In the genomic region with DNA sequence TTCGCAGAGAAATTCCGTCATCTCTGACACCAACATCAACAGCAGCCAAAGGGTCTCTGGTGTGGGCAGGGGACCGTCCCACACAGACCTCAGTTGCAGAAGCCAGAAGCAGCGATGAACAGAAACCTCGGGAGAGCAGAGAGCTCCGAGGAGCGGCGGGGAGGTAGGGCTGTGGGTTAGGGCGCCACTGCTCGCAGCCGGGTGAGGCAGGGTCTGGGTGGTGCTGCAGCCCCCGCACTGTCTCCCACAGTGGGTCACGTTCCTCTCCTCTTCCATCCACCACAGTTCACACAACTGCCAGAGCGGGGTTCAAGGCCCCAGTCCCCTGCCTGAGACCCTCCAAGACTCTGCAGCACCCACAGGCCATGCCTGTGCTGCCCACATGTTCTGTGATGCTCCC, we compare ENCODE assay signal across 21 cellular contexts.
DNase-seq lines count a peak whose midpoint lies in the region; ATAC-seq and TF ChIP-seq lines count a peak whose summit lies in the region.
"Had no signal": no experiment of that assay in that cellular context is flagged by ENCODE, and none has a peak within 500 bp of the region (broad histone marks: within the 10 kb centered on the region; RNA-seq: fewer than 3 reads in every experiment).

No MANE protein-coding gene starts in this region.

- peaks cover 9% of the 10 kb centered on the region for H3K27me3 Mint-ChIP-seq in GM23338 (ENCODE audit: insufficient read depth, low read depth, poor library complexity)

- no peaks in the 10 kb centered on the region for H3K36me3 Mint-ChIP-seq in GM23338 (ENCODE audit: low read depth)
- H3K36me3 Mint-ChIP-seq: CD14-positive monocyte; CD4-positive, alpha-beta memory T cell; CD4-positive, CD25-positive, alpha-beta regulatory T cell; CD8-positive, alpha-beta memory T cell had no signal

- no peaks in the 10 kb centered on the region for H4K20me1 ChIP-seq in BLaER1
- H4K20me1 ChIP-seq in GM23338 (replicated peaks; ENCODE audit: insufficient read depth), result no peaks in the 10 kb centered on the region

- no peaks in the 10 kb centered on the region for H3K9me2 ChIP-seq in GM23338 (ENCODE audit: insufficient read depth)

- H3K9me3 ChIP-seq in BLaER1 (no peaks in the 10 kb centered on the region), tibial nerve (no peaks in the 10 kb centered on the region)
- H3K9me3 ChIP-seq: A549, BE2C had no signal

- H3K4me1 Mint-ChIP-seq in GM23338, result peaks cover 10% of the 10 kb centered on the region
- H3K4me1 Mint-ChIP-seq: CD14-positive monocyte; CD8-positive, alpha-beta memory T cell had no signal

- 0 out of 2 replicates have a peak, but pooled peaks cover 6% of the 10 kb centered on the region for H3K27me3 ChIP-seq in BLaER1
- no peaks in the 10 kb centered on the region for H3K27me3 ChIP-seq in GM23338 (ENCODE audit: insufficient read depth)
- H3K27me3 ChIP-seq in tibial nerve, result peaks cover 0 to 6% of the 10 kb centered on the region in 2 donors
- H3K27me3 ChIP-seq: BE2C had no signal

- DNase-seq in GM23338 (ENCODE audit: low spot score) (no peak), coronary artery (ENCODE audit: low spot score) (no peak), tibial nerve (ENCODE audit: low spot score in 2 of 2) (no peak), DMS79 treated with DMSO at 0.1 percent for 48 hours (lab: John Stamatoyannopoulos, UW) (no peak), germinal center (ENCODE audit: low spot score) (no peak), lower leg skin (ENCODE audit: low spot score in 2 of 2) (no peak)
- DNase-seq: BE2C; C1 segment of cervical spinal cord; CD4-positive, alpha-beta memory T cell; CD4-positive, CD25-positive, alpha-beta regulatory T cell; CD8-positive, alpha-beta memory T cell; COR-L47; DMS 273 treated with DMSO at 0.1 percent for 48 hours; DMS153; DMS53; DMS79; GF-D8 had no signal

- no peak overlapping the region for H3K27ac Mint-ChIP-seq in GM23338
- H3K27ac Mint-ChIP-seq: CD4-positive, alpha-beta memory T cell; CD4-positive, CD25-positive, alpha-beta regulatory T cell; CD8-positive, alpha-beta memory T cell had no signal

- H2AFZ ChIP-seq in GM23338, result no peak overlapping the region

- intact Hi-C loops in lower leg skin (cut with DNase I; ENCODE audit: low total_unique reads), result no loop called here

- no peak overlapping the region for H3K4me3 Mint-ChIP-seq in GM23338
- H3K4me3 Mint-ChIP-seq: CD14-positive monocyte; CD4-positive, CD25-positive, alpha-beta regulatory T cell; CD8-positive, alpha-beta memory T cell had no signal

- TF ChIP-seq POLR2A in tibial nerve (IDR thresholded peaks at IDR 0.05), result no peak
- no peak for TF ChIP-seq POLR2A in lower leg skin (IDR thresholded peaks at IDR 0.05)

- 39 to 56% methylated on average over 14 of the region's 14 CpGs for WGBS in tibial nerve, 2 donors
- 66 to 81% methylated on average over 12 to 14 of the region's 14 CpGs for WGBS in lower leg skin, 2 donors

- H3K4me2 ChIP-seq in BLaER1 (peak overlapping the region; percentile 58), GM23338 (no peak overlapping the region)
- H3K4me2 ChIP-seq: A549 had no signal

- H3K36me3 ChIP-seq in BLaER1 (no peaks in the 10 kb centered on the region), GM23338 (ENCODE audit: insufficient read depth) (no peaks in the 10 kb centered on the region), tibial nerve (no peaks in the 10 kb centered on the region)
- H3K36me3 ChIP-seq: BE2C had no signal

- no peak overlapping the region for H3K9ac ChIP-seq in BLaER1

- ATAC-seq in GM23338, result peak; percentile 38

- H3K4me1 ChIP-seq in BLaER1 (peaks cover 33% of the 10 kb centered on the region), GM23338 (ENCODE audit: insufficient read depth) (no peaks in the 10 kb centered on the region), tibial nerve (peaks cover 0 to 35% (median 6%) of the 10 kb centered on the region in 4 donors)
- H3K4me1 ChIP-seq: A549 had no signal

- H3F3A ChIP-seq in GM23338 (replicated peaks; ENCODE audit: low read depth), result no peaks in the 10 kb centered on the region

- no peak for TF ChIP-seq CTCF in GM23338 (conservative IDR thresholded peaks at IDR 0.05; ENCODE audit: low read depth in 2 of 2)
- no peak for TF ChIP-seq CTCF in coronary artery (IDR thresholded peaks at IDR 0.05)
- no peak for TF ChIP-seq CTCF in tibial nerve (IDR thresholded peaks at IDR 0.05)
- TF ChIP-seq CTCF in lower leg skin (IDR thresholded peaks at IDR 0.05), result no peak

- no peak for TF ChIP-seq EP300 in tibial nerve (IDR thresholded peaks at IDR 0.05)

- no peaks in the 10 kb centered on the region for H3K79me2 ChIP-seq in GM23338 (replicated peaks; ENCODE audit: insufficient read depth)

- H3K9me3 Mint-ChIP-seq in GM23338, result no peaks in the 10 kb centered on the region
- H3K9me3 Mint-ChIP-seq: CD14-positive monocyte; CD4-positive, alpha-beta memory T cell; CD4-positive, CD25-positive, alpha-beta regulatory T cell had no signal

- H3K4me3 ChIP-seq in BLaER1 (no peak overlapping the region), GM23338 (no peak overlapping the region), coronary artery (peak overlapping the region; percentile 27), tibial nerve (peak overlapping the region in 1 of 4 donors; percentile 1), lower leg skin (ENCODE audit: low read depth, poor library complexity, severe bottlenecking) (no peak overlapping the region)
- H3K4me3 ChIP-seq: A549 had no signal

- H3K27ac ChIP-seq in BLaER1 (no peak overlapping the region), GM23338 (ENCODE audit: low read depth) (no peak overlapping the region), coronary artery (no peak overlapping the region), tibial nerve (peak overlapping the region in 3 of 4 donors; percentile 7 to 81 (median 71))
- H3K27ac ChIP-seq: 22Rv1, A549 had no signal

TF ChIP-seq in GM23338, 12 proteins besides CTCF, POLR2A, EP300 and RAD21 (continues in another document):
- TF ChIP-seq NANOG (IDR thresholded peaks at IDR 0.05; ENCODE audit: borderline replicate concordance) (no peak), CREB1 (CRISPR knock-in tag; IDR thresholded peaks at IDR 0.05; ENCODE audit: low read depth) (no peak), POLR2AphosphoS5 (IDR thresholded peaks at IDR 0.05; ENCODE audit: low read depth) (no peak), STAT1 (IDR thresholded peaks at IDR 0.05; ENCODE audit: unreplicated experiment) (no peak), EZH2phosphoT487 (IDR thresholded peaks at IDR 0.05; ENCODE audit: unreplicated experiment) (no peak), ZNF331 (CRISPR knock-in tag; IDR thresholded peaks at IDR 0.05; ENCODE audit: low read depth) (no peak), ZNF114 (CRISPR knock-in tag; IDR thresholded peaks at IDR 0.05) (no peak), EZH2 (IDR thresholded peaks at IDR 0.05; ENCODE audit: low read depth, unreplicated experiment) (no peak), JUNB (IDR thresholded peaks at IDR 0.05; ENCODE audit: unreplicated experiment) (no peak)
- TF ChIP-seq, protein P1, sequence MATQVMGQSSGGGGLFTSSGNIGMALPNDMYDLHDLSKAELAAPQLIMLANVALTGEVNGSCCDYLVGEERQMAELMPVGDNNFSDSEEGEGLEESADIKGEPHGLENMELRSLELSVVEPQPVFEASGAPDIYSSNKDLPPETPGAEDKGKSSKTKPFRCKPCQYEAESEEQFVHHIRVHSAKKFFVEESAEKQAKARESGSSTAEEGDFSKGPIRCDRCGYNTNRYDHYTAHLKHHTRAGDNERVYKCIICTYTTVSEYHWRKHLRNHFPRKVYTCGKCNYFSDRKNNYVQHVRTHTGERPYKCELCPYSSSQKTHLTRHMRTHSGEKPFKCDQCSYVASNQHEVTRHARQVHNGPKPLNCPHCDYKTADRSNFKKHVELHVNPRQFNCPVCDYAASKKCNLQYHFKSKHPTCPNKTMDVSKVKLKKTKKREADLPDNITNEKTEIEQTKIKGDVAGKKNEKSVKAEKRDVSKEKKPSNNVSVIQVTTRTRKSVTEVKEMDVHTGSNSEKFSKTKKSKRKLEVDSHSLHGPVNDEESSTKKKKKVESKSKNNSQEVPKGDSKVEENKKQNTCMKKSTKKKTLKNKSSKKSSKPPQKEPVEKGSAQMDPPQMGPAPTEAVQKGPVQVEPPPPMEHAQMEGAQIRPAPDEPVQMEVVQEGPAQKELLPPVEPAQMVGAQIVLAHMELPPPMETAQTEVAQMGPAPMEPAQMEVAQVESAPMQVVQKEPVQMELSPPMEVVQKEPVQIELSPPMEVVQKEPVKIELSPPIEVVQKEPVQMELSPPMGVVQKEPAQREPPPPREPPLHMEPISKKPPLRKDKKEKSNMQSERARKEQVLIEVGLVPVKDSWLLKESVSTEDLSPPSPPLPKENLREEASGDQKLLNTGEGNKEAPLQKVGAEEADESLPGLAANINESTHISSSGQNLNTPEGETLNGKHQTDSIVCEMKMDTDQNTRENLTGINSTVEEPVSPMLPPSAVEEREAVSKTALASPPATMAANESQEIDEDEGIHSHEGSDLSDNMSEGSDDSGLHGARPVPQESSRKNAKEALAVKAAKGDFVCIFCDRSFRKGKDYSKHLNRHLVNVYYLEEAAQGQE (IDR thresholded peaks at IDR 0.05; ENCODE audit: unreplicated experiment), result no peak

Comparison
In these comparisons a context has a peak if more than half of its experiments do, and no peak if none do; other contexts are left out.
1. H3K27ac ChIP-seq: peak in tibial nerve (3 of 4); none in BLaER1 (single experiment), GM23338 (single experiment) and coronary artery (0 of 2).